ENCODE assay signal across 27 cellular contexts in genomic region chr16:5863207-5863606, GRCh38.
"Had no signal": no experiment of that assay in that cellular context is flagged by ENCODE, and none has a peak within 500 bp of the region (broad histone marks: within the 10 kb centered on the region; RNA-seq: fewer than 3 reads in every experiment).

No MANE protein-coding gene starts in this region.

- H3K36me3 ChIP-seq: colonic mucosa, esophagus squamous epithelium, gastrocnemius medialis, heart right ventricle, left lung, lower lobe of right lung had no signal

- H3K27me3 ChIP-seq: colonic mucosa, esophagus squamous epithelium, gastrocnemius medialis, left lung had no signal

- H3K9me3 ChIP-seq: colonic mucosa, esophagus squamous epithelium, gastrocnemius medialis, heart right ventricle, left lung, lower lobe of right lung, mucosa of descending colon had no signal

- H3K27ac ChIP-seq: colonic mucosa, epithelial cell of prostate, esophagus squamous epithelium, gastrocnemius medialis, heart right ventricle, left lung, lower lobe of right lung had no signal

- DNase-seq: colonic mucosa; cortex of kidney; effector CD8-positive, alpha-beta T cell; effector memory CD8-positive, alpha-beta T cell; endodermal cell; erythroblast; esophagus squamous epithelium; foreskin fibroblast; foreskin melanocyte; gastrocnemius medialis; glutamatergic neuron; head of caudate nucleus; heart right ventricle; hippocampal formation; kidney glomerular epithelial cell; left colon; left lung; left ventricle myocardium superior; lower lobe of right lung; mesenchymal stem cell; mucosa of descending colon; naive B cell had no signal

- FAIRE-seq: endometrium, islet of Langerhans, keratinocyte had no signal

- H3K4me1 ChIP-seq: colonic mucosa, esophagus squamous epithelium, gastrocnemius medialis, heart right ventricle, left lung, lower lobe of right lung had no signal

- ATAC-seq: effector memory CD8-positive, alpha-beta T cell; esophagus mucosa; gastrocnemius medialis; heart right ventricle; left colon; left lung; left ventricle myocardium superior; lower lobe of right lung; mucosa of descending colon had no signal

- H3K4me3 ChIP-seq: colonic mucosa, esophagus squamous epithelium, gastrocnemius medialis, heart right ventricle, left lung, lower lobe of right lung, mucosa of descending colon had no signal
